34 cellular contexts compared by ENCODE assay signal in the genomic region with DNA sequence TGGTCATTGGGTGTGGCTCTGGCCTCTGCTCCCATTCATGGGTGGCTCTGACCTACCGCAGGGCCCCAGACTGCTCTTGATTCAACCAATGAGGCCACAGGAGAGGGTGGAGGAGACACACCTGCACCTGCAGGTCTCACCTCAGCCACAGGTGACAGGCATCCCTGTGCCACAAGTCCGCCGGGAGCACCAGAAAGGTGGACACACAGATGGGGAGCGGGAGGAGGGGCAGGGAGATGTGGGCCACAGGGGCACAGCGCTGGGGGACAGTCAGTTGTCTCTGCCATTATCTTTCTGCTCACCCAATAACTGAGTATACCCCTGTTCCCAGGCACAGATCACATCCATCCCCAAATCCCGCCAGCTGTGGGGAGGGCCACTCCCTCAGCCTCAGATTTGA.
"Had no signal": no experiment of that assay in that cellular context is flagged by ENCODE, and none has a peak within 500 bp of the region (broad histone marks: within the 10 kb centered on the region; RNA-seq: fewer than 3 reads in every experiment).

No MANE protein-coding gene starts in this region.

- H3K4me1 Mint-ChIP-seq: activated B cell treated with CpG ODN at 0.5 μM for 24 hours; activated CD8-positive, alpha-beta memory T cell treated with anti-CD3 and anti-CD28 coated beads, Interleukin-2, amount 10 ng/mL, durations not matched to agents 7 days and 5 days; activated naive CD4-positive, alpha-beta T cell treated with anti-CD3 and anti-CD28 coated beads, Interleukin-2, amount 50 U/mL, for 24 hours; activated naive CD8-positive, alpha-beta T cell treated with anti-CD3 and anti-CD28 coated beads for 36 hours; activated naive CD8-positive, alpha-beta T cell treated with anti-CD3 and anti-CD28 coated beads, Interleukin-2, amount 50 U/mL, for 24 hours; T-helper 17 cell had no signal

- DNase-seq: activated B cell treated with CpG ODN at 0.5 μM for 24 hours; activated CD4-positive, alpha-beta T cell treated with anti-CD3 and anti-CD28 coated beads for 48 hours; activated CD4-positive, alpha-beta T cell treated with anti-CD3 and anti-CD28 coated beads, Interleukin-2, amount 50 U/mL, for 1 hour; activated CD4-positive, alpha-beta T cell treated with anti-CD3 and anti-CD28 coated beads, Interleukin-2, amount 50 U/mL, for 48 hours; activated CD8-positive, alpha-beta memory T cell treated with anti-CD3 and anti-CD28 coated beads, Interleukin-2, amount 10 ng/mL, durations not matched to agents 7 days and 5 days; activated CD8-positive, alpha-beta memory T cell treated with anti-CD3 and anti-CD28 coated beads, Interleukin-2, amount 50 U/mL, for 4 hours; activated CD8-positive, alpha-beta T cell treated with anti-CD3 and anti-CD28 coated beads, Interleukin-2, amount 10 ng/mL, durations not matched to agents 7 days and 5 days; activated gamma-delta T cell treated with Interleukin-2 at 50 U/mL for 16 hours; activated naive CD4-positive, alpha-beta T cell treated with Interleukin-2 at 50 U/mL for 16 hours; activated naive CD8-positive, alpha-beta T cell treated with anti-CD3 and anti-CD28 coated beads for 36 hours; activated naive CD8-positive, alpha-beta T cell treated with anti-CD3 and anti-CD28 coated beads, Interleukin-2, amount 50 U/mL, for 24 hours; activated T-cell treated with anti-CD3 and anti-CD28 coated beads, Interleukin-2, amount 50 U/mL, for 1 hour; activated T-cell treated with anti-CD3 and anti-CD28 coated beads, Interleukin-2, amount 50 U/mL, for 48 hours; adrenal gland; amygdala; central memory CD4-positive, alpha-beta T cell; cerebellar nuclear complex; colonic mucosa; effector CD8-positive, alpha-beta T cell; foreskin fibroblast; T-helper 1 cell; T-helper 17 cell; T1000; WERI-Rb-1 had no signal

- H3K36me3 Mint-ChIP-seq: activated CD8-positive, alpha-beta memory T cell treated with anti-CD3 and anti-CD28 coated beads, Interleukin-2, amount 10 ng/mL, durations not matched to agents 7 days and 5 days; activated naive CD4-positive, alpha-beta T cell treated with anti-CD3 and anti-CD28 coated beads, Interleukin-2, amount 50 U/mL, for 24 hours; activated naive CD8-positive, alpha-beta T cell treated with anti-CD3 and anti-CD28 coated beads for 36 hours; brain had no signal

- H3K36me3 ChIP-seq: adrenal gland, ascending aorta, breast epithelium, cardiac muscle cell, colonic mucosa, WERI-Rb-1 had no signal

- H3K9me3 Mint-ChIP-seq: activated B cell treated with CpG ODN at 0.5 μM for 24 hours; activated naive CD4-positive, alpha-beta T cell treated with anti-CD3 and anti-CD28 coated beads, Interleukin-2, amount 50 U/mL, for 24 hours; activated naive CD8-positive, alpha-beta T cell treated with anti-CD3 and anti-CD28 coated beads for 36 hours; activated naive CD8-positive, alpha-beta T cell treated with anti-CD3 and anti-CD28 coated beads, Interleukin-2, amount 50 U/mL, for 24 hours; activated T-helper 1 cell treated with anti-CD3 and anti-CD28 coated beads, Interleukin-12 subunit alpha, Interleukin-12 subunit beta, Interleukin-2, Interleukin-4 antibody, amounts not matched to agents 30 ng/mL and 10 ng/mL and 1 ng/mL, durations not matched to agents 14 hours and 24 hours and 36 hours; activated T-helper 2 cell treated with anti-CD3 and anti-CD28 coated beads, Interferon-gamma antibody, Interleukin-2, Interleukin-4, amounts not matched to agents 10 μg/mL and 5 μg/mL and 100 μg/mL, durations not matched to agents 14 hours and 24 hours and 36 hours; T-helper 2 cell treated with Interferon-gamma antibody and Interleukin-4, amounts not matched to agents 5 μg/mL and 100 μg/mL, for 36 hours had no signal

- ATAC-seq: activated CD4-positive, CD25-positive, alpha-beta regulatory T cell treated with anti-CD3 and anti-CD28 coated beads, Interleukin-2, amount 50 U/mL, for 24 hours; activated CD8-positive, alpha-beta memory T cell treated with anti-CD3 and anti-CD28 coated beads, Interleukin-2, amount 10 ng/mL, durations not matched to agents 7 days and 5 days; activated CD8-positive, alpha-beta T cell treated with anti-CD3 and anti-CD28 coated beads, Interleukin-2, amount 10 ng/mL, durations not matched to agents 7 days and 5 days; activated naive CD8-positive, alpha-beta T cell treated with anti-CD3 and anti-CD28 coated beads, Interleukin-2, amount 50 U/mL, for 24 hours; esophagus mucosa; T-helper 17 cell had no signal

- H3K27me3 ChIP-seq: adrenal gland, ascending aorta, cardiac muscle cell, colonic mucosa had no signal

- H3K27ac ChIP-seq: adrenal gland, breast epithelium, cardiac muscle cell, colonic mucosa, WERI-Rb-1 had no signal

- H3K4me1 ChIP-seq: adrenal gland, breast epithelium, colonic mucosa had no signal

- H3K4me3 ChIP-seq: adrenal gland, breast epithelium, cardiac muscle cell, colonic mucosa had no signal

- H3K27me3 Mint-ChIP-seq: activated B cell treated with CpG ODN at 0.5 μM for 24 hours; activated CD8-positive, alpha-beta memory T cell treated with anti-CD3 and anti-CD28 coated beads, Interleukin-2, amount 10 ng/mL, durations not matched to agents 7 days and 5 days; activated naive CD4-positive, alpha-beta T cell treated with anti-CD3 and anti-CD28 coated beads, Interleukin-2, amount 50 U/mL, for 24 hours; activated naive CD8-positive, alpha-beta T cell treated with anti-CD3 and anti-CD28 coated beads for 36 hours; activated naive CD8-positive, alpha-beta T cell treated with anti-CD3 and anti-CD28 coated beads, Interleukin-2, amount 50 U/mL, for 24 hours had no signal

- H3K4me3 Mint-ChIP-seq: activated B cell treated with CpG ODN at 0.5 μM for 24 hours; activated CD8-positive, alpha-beta memory T cell treated with anti-CD3 and anti-CD28 coated beads, Interleukin-2, amount 10 ng/mL, durations not matched to agents 7 days and 5 days; activated CD8-positive, alpha-beta T cell treated with anti-CD3 and anti-CD28 coated beads, Interleukin-2, amount 10 ng/mL, durations not matched to agents 7 days and 5 days; activated naive CD4-positive, alpha-beta T cell treated with anti-CD3 and anti-CD28 coated beads, Interleukin-2, amount 50 U/mL, for 24 hours; activated naive CD8-positive, alpha-beta T cell treated with anti-CD3 and anti-CD28 coated beads for 36 hours; activated naive CD8-positive, alpha-beta T cell treated with anti-CD3 and anti-CD28 coated beads, Interleukin-2, amount 50 U/mL, for 24 hours; activated T-helper 1 cell treated with anti-CD3 and anti-CD28 coated beads, Interleukin-12 subunit alpha, Interleukin-12 subunit beta, Interleukin-2, Interleukin-4 antibody, amounts not matched to agents 30 ng/mL and 10 ng/mL and 1 ng/mL, durations not matched to agents 14 hours and 24 hours and 36 hours; brain; T-helper 17 cell; T-helper 2 cell treated with Interferon-gamma antibody and Interleukin-4, amounts not matched to agents 5 μg/mL and 100 μg/mL, for 36 hours had no signal

- H3K27ac Mint-ChIP-seq: activated B cell treated with CpG ODN at 0.5 μM for 24 hours; activated CD8-positive, alpha-beta memory T cell treated with anti-CD3 and anti-CD28 coated beads, Interleukin-2, amount 10 ng/mL, durations not matched to agents 7 days and 5 days; activated CD8-positive, alpha-beta T cell treated with anti-CD3 and anti-CD28 coated beads, Interleukin-2, amount 10 ng/mL, durations not matched to agents 7 days and 5 days; activated naive CD4-positive, alpha-beta T cell treated with anti-CD3 and anti-CD28 coated beads, Interleukin-2, amount 50 U/mL, for 24 hours; activated naive CD8-positive, alpha-beta T cell treated with anti-CD3 and anti-CD28 coated beads for 36 hours; activated naive CD8-positive, alpha-beta T cell treated with anti-CD3 and anti-CD28 coated beads, Interleukin-2, amount 50 U/mL, for 24 hours; activated T-helper 1 cell treated with anti-CD3 and anti-CD28 coated beads, Interleukin-12 subunit alpha, Interleukin-12 subunit beta, Interleukin-2, Interleukin-4 antibody, amounts not matched to agents 30 ng/mL and 10 ng/mL and 1 ng/mL, durations not matched to agents 14 hours and 24 hours and 36 hours; activated T-helper 2 cell treated with anti-CD3 and anti-CD28 coated beads, Interferon-gamma antibody, Interleukin-2, Interleukin-4, amounts not matched to agents 10 μg/mL and 5 μg/mL and 100 μg/mL, durations not matched to agents 14 hours and 24 hours and 36 hours; brain; T-helper 17 cell; T-helper 2 cell treated with Interferon-gamma antibody and Interleukin-4, amounts not matched to agents 5 μg/mL and 100 μg/mL, for 36 hours had no signal

- H3K9me3 ChIP-seq: adrenal gland, ascending aorta, breast epithelium, colonic mucosa had no signal
